ENCODE assay signal across 2 cellular contexts in the genomic region with DNA sequence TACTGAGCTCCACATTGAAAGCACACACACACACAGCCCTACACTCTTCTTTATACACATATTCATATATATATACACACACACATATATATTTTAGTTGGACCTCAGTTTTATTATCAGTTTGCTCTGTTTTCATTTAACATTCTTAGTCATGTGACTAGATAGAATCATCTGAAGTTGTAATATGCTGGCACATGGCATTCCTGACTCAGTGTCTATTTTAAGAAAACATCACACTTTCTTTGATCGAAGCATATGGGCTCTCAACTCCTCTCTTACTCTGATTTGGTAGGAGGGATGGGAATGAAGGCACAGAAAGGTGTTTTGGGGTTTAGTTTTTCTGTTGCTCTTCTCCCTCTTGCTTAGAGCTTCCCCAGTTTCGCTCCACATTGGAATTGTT.
TF ChIP-seq lines count a peak whose summit lies in the region.

No MANE protein-coding gene starts in this region.

TF ChIP-seq in liver, 16 proteins besides CTCF, POLR2A, EP300 and RAD21:
- TF ChIP-seq REST (IDR thresholded peaks at IDR 0.05) (no peak), YY1 (IDR thresholded peaks at IDR 0.05) (no peak), FOXA2 (IDR thresholded peaks at IDR 0.05) (no peak), ZBTB33 (IDR thresholded peaks at IDR 0.05) (no peak), GABPA (IDR thresholded peaks at IDR 0.05 in 1 of 2, conservative IDR thresholded peaks at IDR 0.05 in 1 of 2) (no peak), FOXA1 (IDR thresholded peaks at IDR 0.05) (no peak), HNF4A (conservative IDR thresholded peaks at IDR 0.05) (no peak), ATF3 (IDR thresholded peaks at IDR 0.05) (no peak), SP1 (IDR thresholded peaks at IDR 0.05) (no peak), RXRA (IDR thresholded peaks at IDR 0.05) (no peak), JUND (IDR thresholded peaks at IDR 0.05) (no peak)
- TF ChIP-seq, protein P1, sequence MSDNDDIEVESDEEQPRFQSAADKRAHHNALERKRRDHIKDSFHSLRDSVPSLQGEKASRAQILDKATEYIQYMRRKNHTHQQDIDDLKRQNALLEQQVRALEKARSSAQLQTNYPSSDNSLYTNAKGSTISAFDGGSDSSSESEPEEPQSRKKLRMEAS (IDR thresholded peaks at IDR 0.05), result no peak

TF ChIP-seq in HepG2, 621 proteins besides CTCF, POLR2A, EP300 and RAD21 (continued from another document):
- TF ChIP-seq ZFP91 (CRISPR knock-in tag; IDR thresholded peaks at IDR 0.05; ENCODE audit: borderline replicate concordance) (no peak), NFYC (CRISPR knock-in tag; IDR thresholded peaks at IDR 0.05) (no peak), AHR (CRISPR knock-in tag; IDR thresholded peaks at IDR 0.05) (no peak), ZNF616 (CRISPR knock-in tag; IDR thresholded peaks at IDR 0.05; ENCODE audit: low read depth) (no peak), ZNF468 (CRISPR knock-in tag; IDR thresholded peaks at IDR 0.05) (no peak), ZNF589 (CRISPR knock-in tag; conservative IDR thresholded peaks at IDR 0.05) (no peak), UBTF (CRISPR knock-in tag; IDR thresholded peaks at IDR 0.05) (no peak), RXRA (CRISPR knock-in tag; IDR thresholded peaks at IDR 0.05) (no peak), ZNF30 (CRISPR knock-in tag; IDR thresholded peaks at IDR 0.05) (no peak), SNAPC2 (CRISPR knock-in tag; IDR thresholded peaks at IDR 0.05) (no peak), ZBTB1 (CRISPR knock-in tag; IDR thresholded peaks at IDR 0.05; ENCODE audit: borderline replicate concordance) (no peak), MTERF4 (CRISPR knock-in tag; IDR thresholded peaks at IDR 0.05) (no peak), ESRRA (CRISPR knock-in tag; IDR thresholded peaks at IDR 0.05; ENCODE audit: low read depth) (no peak), MAFK (conservative IDR thresholded peaks at IDR 0.05 in 1 of 2, IDR thresholded peaks at IDR 0.05 in 1 of 2; ENCODE audit: low read length in 2 of 2) (no peak), HNRNPLL (IDR thresholded peaks at IDR 0.05; ENCODE audit: low read depth, low read length, poor library complexity, severe bottlenecking) (no peak)
- TF ChIP-seq, protein P2, sequence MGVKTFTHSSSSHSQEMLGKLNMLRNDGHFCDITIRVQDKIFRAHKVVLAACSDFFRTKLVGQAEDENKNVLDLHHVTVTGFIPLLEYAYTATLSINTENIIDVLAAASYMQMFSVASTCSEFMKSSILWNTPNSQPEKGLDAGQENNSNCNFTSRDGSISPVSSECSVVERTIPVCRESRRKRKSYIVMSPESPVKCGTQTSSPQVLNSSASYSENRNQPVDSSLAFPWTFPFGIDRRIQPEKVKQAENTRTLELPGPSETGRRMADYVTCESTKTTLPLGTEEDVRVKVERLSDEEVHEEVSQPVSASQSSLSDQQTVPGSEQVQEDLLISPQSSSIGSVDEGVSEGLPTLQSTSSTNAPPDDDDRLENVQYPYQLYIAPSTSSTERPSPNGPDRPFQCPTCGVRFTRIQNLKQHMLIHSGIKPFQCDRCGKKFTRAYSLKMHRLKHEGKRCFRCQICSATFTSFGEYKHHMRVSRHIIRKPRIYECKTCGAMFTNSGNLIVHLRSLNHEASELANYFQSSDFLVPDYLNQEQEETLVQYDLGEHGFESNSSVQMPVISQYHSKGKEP (CRISPR knock-in tag; IDR thresholded peaks at IDR 0.05), result no peak
